Comparison of ENCODE assay signal across 9 cellular contexts in genomic region chr6:35343835-35344550, GRCh38. TPM values are rescaled to one million over a fixed set of nuclear protein-coding genes. Genes with fewer than 3 reads are reported as not detected.
DNase-seq lines count a peak whose midpoint lies in the region; ATAC-seq and TF ChIP-seq lines count a peak whose summit lies in the region.
"Had no signal": no experiment of that assay in that cellular context is flagged by ENCODE, and none has a peak within 500 bp of the region (broad histone marks: within the 10 kb centered on the region; RNA-seq: fewer than 3 reads in every experiment).

No MANE protein-coding gene starts in this region.

- H3K27ac ChIP-seq in iPS-20b (ENCODE audit: low read length), result no peak overlapping the region

- no peak for ATAC-seq in activated CD8-positive, alpha-beta T cell treated with anti-CD3 and anti-CD28 coated beads for 36 hours
- ATAC-seq in stimulated activated memory B cell treated with anti-CD40 and anti-IgM and Interleukin-4, amounts not matched to agents 10 μg/mL and 1 μg/mL and 100 μg/mL, for 72 hours, result no peak

- H3K4me3 ChIP-seq in iPS-20b (ENCODE audit: low read length), result peak overlapping the region; percentile 77; the same call in 1 of the 2 replicates

- peaks cover 41% of the 10 kb centered on the region for H3K36me3 Mint-ChIP-seq in HFFc6 (ENCODE audit: low read depth)
- H3K36me3 Mint-ChIP-seq in activated CD8-positive, alpha-beta T cell treated with anti-CD3 and anti-CD28 coated beads for 36 hours (ENCODE audit: low read depth), result peaks cover 35% of the 10 kb centered on the region
- H3K36me3 Mint-ChIP-seq in stimulated activated memory B cell treated with anti-CD40 and anti-IgM and Interleukin-4, amounts not matched to agents 10 μg/mL and 1 μg/mL and 100 μg/mL, for 72 hours, result peaks cover 17% of the 10 kb centered on the region

- H3K27ac Mint-ChIP-seq in HFFc6, result peak overlapping the region; percentile 93
- H3K27ac Mint-ChIP-seq in activated CD8-positive, alpha-beta T cell treated with anti-CD3 and anti-CD28 coated beads for 36 hours, result peak overlapping the region; percentile 79
- peak overlapping the region; percentile 74 for H3K27ac Mint-ChIP-seq in stimulated activated memory B cell treated with anti-CD40 and anti-IgM and Interleukin-4, amounts not matched to agents 10 μg/mL and 1 μg/mL and 100 μg/mL, for 72 hours

- H3K9me3 Mint-ChIP-seq in HFFc6, result no peaks in the 10 kb centered on the region
- no peaks in the 10 kb centered on the region for H3K9me3 Mint-ChIP-seq in activated CD8-positive, alpha-beta T cell treated with anti-CD3 and anti-CD28 coated beads for 36 hours
- H3K9me3 Mint-ChIP-seq in stimulated activated memory B cell treated with anti-CD40 and anti-IgM and Interleukin-4, amounts not matched to agents 10 μg/mL and 1 μg/mL and 100 μg/mL, for 72 hours, result no peaks in the 10 kb centered on the region

- peak overlapping the region; percentile 58; the same call in 1 of the 2 replicates for H3K9ac ChIP-seq in iPS-20b (ENCODE audit: low read depth, low read length)

- intact Hi-C loops in activated CD8-positive, alpha-beta T cell treated with anti-CD3 and anti-CD28 coated beads for 36 hours (cut with micrococcal nuclease), result no loop called here

- H3K9me3 ChIP-seq in iPS-20b (ENCODE audit: insufficient read depth, low read depth, low read length), result no peaks in the 10 kb centered on the region

- CTCF ChIA-PET in activated CD8-positive, alpha-beta T cell treated with anti-CD3 and anti-CD28 coated beads for 36 hours (lab: Charles Lee), result interaction anchor here (0.9 to 10.5 kb wide), 12 partner anchors 8 to 179 kb away, joined by 3 to 209 read pairs (median 6); partner anchors contain the start of genes DEF6, FANCE and RPL10A

- H3K27me3 Mint-ChIP-seq in HFFc6 (ENCODE audit: insufficient read depth), result peaks cover 3% of the 10 kb centered on the region; the same call in 1 of the 2 replicates
- no peaks in the 10 kb centered on the region for H3K27me3 Mint-ChIP-seq in activated CD8-positive, alpha-beta T cell treated with anti-CD3 and anti-CD28 coated beads for 36 hours
- H3K27me3 Mint-ChIP-seq in stimulated activated memory B cell treated with anti-CD40 and anti-IgM and Interleukin-4, amounts not matched to agents 10 μg/mL and 1 μg/mL and 100 μg/mL, for 72 hours, result no peaks in the 10 kb centered on the region

- DNase-seq in HFFc6, result no peak
- DNase-seq in activated CD8-positive, alpha-beta T cell treated with anti-CD3 and anti-CD28 coated beads for 36 hours, result no peak
- DNase-seq in amniotic stem cell (lab: John Stamatoyannopoulos, UW), result no peak
- no peak for DNase-seq in DMS53 treated with DMSO at 0.1 percent for 48 hours (lab: John Stamatoyannopoulos, UW; ENCODE audit: unreplicated experiment)
- DNase-seq in NCI-H2196 (lab: John Stamatoyannopoulos, UW; ENCODE audit: unreplicated experiment), result no peak
- DNase-seq in DMS79 (lab: John Stamatoyannopoulos, UW), result no peak
- DNase-seq: NCI-H2171 treated with DMSO at 0.1 percent for 48 hours had no signal

- H3K4me1 Mint-ChIP-seq in HFFc6 (ENCODE audit: low read depth), result peaks cover 35% of the 10 kb centered on the region
- peaks cover 44% of the 10 kb centered on the region for H3K4me1 Mint-ChIP-seq in activated CD8-positive, alpha-beta T cell treated with anti-CD3 and anti-CD28 coated beads for 36 hours (ENCODE audit: low read depth)
- H3K4me1 Mint-ChIP-seq in stimulated activated memory B cell treated with anti-CD40 and anti-IgM and Interleukin-4, amounts not matched to agents 10 μg/mL and 1 μg/mL and 100 μg/mL, for 72 hours, result peaks cover 50% of the 10 kb centered on the region

- no peaks in the 10 kb centered on the region for H3K4me1 ChIP-seq in iPS-20b (ENCODE audit: insufficient read depth, low read length)

- POLR2A ChIA-PET in activated CD8-positive, alpha-beta T cell treated with anti-CD3 and anti-CD28 coated beads for 36 hours (lab: Charles Lee), result interaction anchor here (0.8 to 4.4 kb wide), 10 partner anchors 9 to 128 kb away, joined by 3 to 41 read pairs (median 4); partner anchors contain the start of gene RPL10A

- H3K36me3 ChIP-seq in iPS-20b (ENCODE audit: insufficient read depth, low read depth, low read length), result peaks cover 6% of the 10 kb centered on the region; the same call in 1 of the 2 replicates

- H3K27me3 ChIP-seq in iPS-20b (ENCODE audit: insufficient read depth, low read length), result peaks cover 9% of the 10 kb centered on the region; the same call in 1 of the 2 replicates

- TF ChIP-seq CTCF in HFFc6 (IDR thresholded peaks at IDR 0.05), result no peak
- TF ChIP-seq CTCF in activated CD8-positive, alpha-beta T cell treated with anti-CD3 and anti-CD28 coated beads for 36 hours (IDR thresholded peaks at IDR 0.05), result no peak

- H3K4me3 Mint-ChIP-seq in HFFc6, result peak overlapping the region; percentile 98
- peak overlapping the region; percentile 82 for H3K4me3 Mint-ChIP-seq in activated CD8-positive, alpha-beta T cell treated with anti-CD3 and anti-CD28 coated beads for 36 hours
- H3K4me3 Mint-ChIP-seq in stimulated activated memory B cell treated with anti-CD40 and anti-IgM and Interleukin-4, amounts not matched to agents 10 μg/mL and 1 μg/mL and 100 μg/mL, for 72 hours, result peak overlapping the region; percentile 84

RNA-seq across cellular contexts. Expression of gene PPARD, which starts 1.6 kb away (rescaled TPM):
- 10 to 100 TPM; 39.0 to 46.4 (median 41.2) TPM for total RNA-seq in HFFc6 (2021; fragmentation: NEBNext Ultra II Directional; extraction: Animal tissue kit (Norgen Biotek cat#: 25700))
- total RNA-seq in activated CD8-positive, alpha-beta T cell treated with anti-CD3 and anti-CD28 coated beads for 36 hours, result 10 to 100 TPM; 26.6 to 26.7 TPM

RNA-seq across cellular contexts. Expression of gene DEF6, which starts 46.4 kb away (rescaled TPM):
- 1 to 10 TPM; 2.8 to 4.8 (median 3.6) TPM for total RNA-seq in HFFc6 (2021; fragmentation: NEBNext Ultra II Directional; extraction: Animal tissue kit (Norgen Biotek cat#: 25700))
- total RNA-seq in activated CD8-positive, alpha-beta T cell treated with anti-CD3 and anti-CD28 coated beads for 36 hours, result 10 to 100 TPM; 97.1 to 99.1 TPM

Comparison
In these comparisons a context has a peak if more than half of its experiments do, and no peak if none do; other contexts are left out.
1. RNA of gene DEF6, which starts 46.4 kb away (total RNA-seq): 97.1 to 99.1 TPM in activated CD8-positive, alpha-beta T cell treated with anti-CD3 and anti-CD28 coated beads for 36 hours; 2.8 to 4.8 TPM in HFFc6; every median in the first group is over 10 times any median in the second.
2. Peak in every context shown above with its lines, with median percentiles within 50 percentile points of each other: H3K27ac Mint-ChIP-seq and H3K4me3 Mint-ChIP-seq.